ENCODE assay signal across 30 cellular contexts in the genomic region with DNA sequence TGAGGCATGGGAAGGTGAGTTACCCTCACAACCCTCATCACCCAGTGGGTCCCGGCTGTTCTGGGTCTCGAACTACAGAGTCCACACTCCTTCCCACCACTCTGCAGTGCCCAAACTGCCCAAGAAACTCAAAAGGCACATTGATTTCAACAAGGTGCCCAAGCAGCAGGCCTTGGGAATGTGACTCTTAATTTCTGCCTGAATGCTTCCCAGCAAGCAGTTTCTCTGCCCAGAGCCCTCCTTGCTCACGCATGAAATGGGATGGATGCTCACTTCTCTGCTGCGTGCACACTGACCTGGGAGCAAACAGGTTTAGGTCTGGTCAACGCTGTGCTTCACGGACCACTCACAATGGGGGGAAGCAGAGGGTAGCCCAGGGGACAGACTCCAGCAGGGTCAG.
"Had no signal": no experiment of that assay in that cellular context is flagged by ENCODE, and none has a peak within 500 bp of the region (broad histone marks: within the 10 kb centered on the region; RNA-seq: fewer than 3 reads in every experiment).

No MANE protein-coding gene starts in this region.

- H3K27me3 Mint-ChIP-seq: activated CD4-positive, alpha-beta memory T cell treated with anti-CD3 and anti-CD28 coated beads for 36 hours; activated CD4-positive, alpha-beta T cell treated with anti-CD3 and anti-CD28 coated beads for 36 hours; brain had no signal

- H3K9ac ChIP-seq: SK-N-SH had no signal

- H3K36me3 Mint-ChIP-seq: activated CD4-positive, alpha-beta memory T cell treated with anti-CD3 and anti-CD28 coated beads for 36 hours; activated naive CD4-positive, alpha-beta T cell treated with anti-CD3 and anti-CD28 coated beads, Interleukin-2, amount 50 U/mL, for 72 hours had no signal

- H3K36me3 ChIP-seq: SJSA1 had no signal

- H3K27ac Mint-ChIP-seq: activated CD4-positive, alpha-beta memory T cell treated with anti-CD3 and anti-CD28 coated beads for 36 hours; activated CD4-positive, alpha-beta T cell treated with anti-CD3 and anti-CD28 coated beads for 36 hours; activated naive CD4-positive, alpha-beta T cell treated with anti-CD3 and anti-CD28 coated beads for 36 hours; activated naive CD4-positive, alpha-beta T cell treated with anti-CD3 and anti-CD28 coated beads, Interleukin-2, amount 50 U/mL, for 72 hours; activated T-helper 1 cell treated with anti-CD3 and anti-CD28 coated beads, Interleukin-12 subunit alpha, Interleukin-12 subunit beta, Interleukin-2, Interleukin-4 antibody, amounts not matched to agents 30 ng/mL and 10 ng/mL and 1 ng/mL, durations not matched to agents 14 hours and 24 hours and 36 hours; T-helper 1 cell treated with Interleukin-12 subunit alpha and Interleukin-12 subunit beta and Interleukin-4 antibody, amounts not matched to agents 30 μg/mL and 1 μg/mL, for 36 hours; T-helper 2 cell treated with Interferon-gamma antibody and Interleukin-4, amounts not matched to agents 5 μg/mL and 100 μg/mL, for 36 hours had no signal

- H3K27ac ChIP-seq: adrenal gland, Peyer's patch, SJSA1 had no signal

- H3K4me1 ChIP-seq: Peyer's patch, SJSA1 had no signal

- H3K9me3 Mint-ChIP-seq: activated CD4-positive, alpha-beta memory T cell treated with anti-CD3 and anti-CD28 coated beads for 36 hours; activated naive CD4-positive, alpha-beta T cell treated with anti-CD3 and anti-CD28 coated beads for 36 hours; activated naive CD4-positive, alpha-beta T cell treated with anti-CD3 and anti-CD28 coated beads, Interleukin-2, amount 50 U/mL, for 72 hours; activated T-cell treated with anti-CD3 and anti-CD28 coated beads, Interleukin-2, amount 50 U/mL, for 4 hours; activated T-helper 1 cell treated with anti-CD3 and anti-CD28 coated beads, Interleukin-12 subunit alpha, Interleukin-12 subunit beta, Interleukin-2, Interleukin-4 antibody, amounts not matched to agents 30 ng/mL and 10 ng/mL and 1 ng/mL, durations not matched to agents 14 hours and 24 hours and 36 hours; brain; T-helper 1 cell treated with Interleukin-12 subunit alpha and Interleukin-12 subunit beta and Interleukin-4 antibody, amounts not matched to agents 30 μg/mL and 1 μg/mL, for 36 hours; T-helper 2 cell treated with Interferon-gamma antibody and Interleukin-4, amounts not matched to agents 5 μg/mL and 100 μg/mL, for 36 hours had no signal

- H3K9me2 ChIP-seq: SK-N-SH had no signal

- H3K4me3 ChIP-seq: adrenal gland, MG63, Peyer's patch, SJSA1 had no signal

- DNase-seq: activated CD4-positive, alpha-beta memory T cell treated with anti-CD3 and anti-CD28 coated beads for 36 hours; activated CD4-positive, alpha-beta T cell treated with anti-CD3 and anti-CD28 coated beads for 36 hours; activated CD4-positive, alpha-beta T cell treated with anti-CD3 and anti-CD28 coated beads, Interleukin-2, amount 50 U/mL, for 1 hour; activated CD8-positive, alpha-beta memory T cell treated with anti-CD3 and anti-CD28 coated beads, Interleukin-2, amount 50 U/mL, for 4 hours; activated gamma-delta T cell treated with Interleukin-2 at 50 U/mL for 16 hours; activated naive CD4-positive, alpha-beta T cell treated with anti-CD3 and anti-CD28 coated beads for 36 hours; activated T-cell treated with anti-CD3 and anti-CD28 coated beads for 4 hours; activated T-cell treated with anti-CD3 and anti-CD28 coated beads, Interleukin-2, amount 50 U/mL, for 4 hours; central memory CD4-positive, alpha-beta T cell; Kasumi-1; KG1; MG63; NCI-H1092; NCI-H1436 treated with DMSO at 0.1 percent for 48 hours; NCI-H1694 treated with DMSO at 0.1 percent for 48 hours; NCI-H2029; NCI-H345; NCI-H524 treated with DMSO at 0.1 percent for 48 hours; Peyer's patch; RPMI8226; SHP77 treated with DMSO at 0.1 percent for 48 hours; SK-N-SH had no signal

- H3K4me3 Mint-ChIP-seq: activated CD4-positive, alpha-beta memory T cell treated with anti-CD3 and anti-CD28 coated beads for 36 hours; activated CD4-positive, alpha-beta T cell treated with anti-CD3 and anti-CD28 coated beads for 36 hours; activated naive CD4-positive, alpha-beta T cell treated with anti-CD3 and anti-CD28 coated beads for 36 hours; activated T-cell treated with anti-CD3 and anti-CD28 coated beads, Interleukin-2, amount 50 U/mL, for 4 hours; activated T-helper 1 cell treated with anti-CD3 and anti-CD28 coated beads, Interleukin-12 subunit alpha, Interleukin-12 subunit beta, Interleukin-2, Interleukin-4 antibody, amounts not matched to agents 30 ng/mL and 10 ng/mL and 1 ng/mL, durations not matched to agents 14 hours and 24 hours and 36 hours; brain; T-helper 1 cell treated with Interleukin-12 subunit alpha and Interleukin-12 subunit beta and Interleukin-4 antibody, amounts not matched to agents 30 μg/mL and 1 μg/mL, for 36 hours; T-helper 2 cell treated with Interferon-gamma antibody and Interleukin-4, amounts not matched to agents 5 μg/mL and 100 μg/mL, for 36 hours had no signal

- H3K27me3 ChIP-seq: adrenal gland, MG63, Peyer's patch, SJSA1 had no signal

- H3K4me2 ChIP-seq: SK-N-SH had no signal

- H3K9me3 ChIP-seq: adrenal gland, MG63, Peyer's patch, SJSA1, SK-N-SH had no signal

- ATAC-seq: activated CD4-positive, alpha-beta T cell treated with anti-CD3 and anti-CD28 coated beads for 36 hours; activated CD4-positive, CD25-positive, alpha-beta regulatory T cell treated with anti-CD3 and anti-CD28 coated beads, Interleukin-2, amount 50 U/mL, for 24 hours; activated naive CD4-positive, alpha-beta T cell treated with anti-CD3 and anti-CD28 coated beads, Interleukin-2, amount 50 U/mL, for 72 hours; activated T-cell treated with anti-CD3 and anti-CD28 coated beads, Interleukin-2, amount 50 U/mL, for 4 hours had no signal
